In genomic region chr15:34182942-34183341, GRCh38 we compare ENCODE assay signal across 23 cellular contexts. TPM values are rescaled to one million over a fixed set of nuclear protein-coding genes. Genes with fewer than 3 reads are reported as not detected.
DNase-seq lines count a peak whose midpoint lies in the region; ATAC-seq and TF ChIP-seq lines count a peak whose summit lies in the region.
"Had no signal": no experiment of that assay in that cellular context is flagged by ENCODE, and none has a peak within 500 bp of the region (broad histone marks: within the 10 kb centered on the region; RNA-seq: fewer than 3 reads in every experiment).

No MANE protein-coding gene starts in this region.

- DNase-seq in ELF-1 (ENCODE audit: low read depth, low spot score), result peak; percentile 93
- DNase-seq in WTC11 (ENCODE audit: low spot score), result peak; percentile 22
- DNase-seq in foreskin keratinocyte, result peak in 1 of 2 donors; percentile 20
- peak; percentile 27 for DNase-seq in mucosa of gallbladder (ENCODE audit: low spot score)
- no peak for DNase-seq in A172 (ENCODE audit: low spot score)
- DNase-seq in NCI-H146 treated with DMSO at 0.1 percent for 48 hours (lab: John Stamatoyannopoulos, UW; ENCODE audit: unreplicated experiment), result no peak
- DNase-seq in NCI-H1417 (lab: John Stamatoyannopoulos, UW), result no peak
- DNase-seq in GM10266 (ENCODE audit: extremely low spot score), result no peak
- DNase-seq: activated CD4-positive, alpha-beta T cell treated with anti-CD3 and anti-CD28 coated beads, Interleukin-2, amount 50 U/mL, for 48 hours; activated gamma-delta T cell; CD8-positive, alpha-beta T cell; DND-41; esophagus squamous epithelium; glutamatergic neuron; immature natural killer cell; Kasumi-1; natural killer cell; NCI-H526 treated with DMSO at 0.1 percent for 48 hours; SJCRH30; spleen; stimulated activated CD8-positive, alpha-beta memory T cell treated with anti-CD3 and anti-CD28 coated beads, Interleukin-4, amount 100 ng/mL, for 48 hours had no signal

- peak; percentile 97 for ATAC-seq in WTC11
- ATAC-seq in foreskin keratinocyte, result peak; percentile 16
- ATAC-seq: CD8-positive, alpha-beta T cell; natural killer cell had no signal

- no peaks in the 10 kb centered on the region for H3K27me3 Mint-ChIP-seq in WTC11 (ENCODE audit: low read depth)
- H3K27me3 Mint-ChIP-seq: memory B cell had no signal

- H3K27me3 ChIP-seq in foreskin keratinocyte, result no peaks in the 10 kb centered on the region
- H3K27me3 ChIP-seq: esophagus squamous epithelium, SJCRH30, spleen had no signal

- H3K36me3 Mint-ChIP-seq in WTC11, result peaks cover 21% of the 10 kb centered on the region
- H3K36me3 Mint-ChIP-seq: natural killer cell had no signal

- CTCF ChIA-PET in WTC11 (lab: Charles Lee), result interaction anchor here (0.6 to 1.2 kb wide), 5 partner anchors 10 to 102 kb away, joined by 3 to 6 read pairs (median 3); no protein-coding TSS in a partner anchor

- no peaks in the 10 kb centered on the region for H3K4me1 ChIP-seq in foreskin keratinocyte
- H3K4me1 ChIP-seq: SJCRH30 had no signal

- POLR2A ChIA-PET in WTC11 (lab: Charles Lee), result no interaction called here

- peaks cover 14% of the 10 kb centered on the region for H3K4me1 Mint-ChIP-seq in WTC11

- H3K27ac ChIP-seq in foreskin keratinocyte, result no peak overlapping the region
- H3K27ac ChIP-seq: SJCRH30, spleen had no signal

- TF ChIP-seq CTCF in WTC11 (IDR thresholded peaks at IDR 0.05) (no peak), foreskin keratinocyte (conservative IDR thresholded peaks at IDR 0.05) (no peak), GM10266 (IDR thresholded peaks at IDR 0.05; ENCODE audit: control insufficient read depth, insufficient read depth, low read depth, missing control alignments) (no peak)

- peaks cover 24% of the 10 kb centered on the region for H3K9me3 Mint-ChIP-seq in WTC11
- H3K9me3 Mint-ChIP-seq: immature natural killer cell; memory B cell; natural killer cell; T-helper 1 cell treated with Interleukin-12 subunit alpha and Interleukin-12 subunit beta and Interleukin-4 antibody, amounts not matched to agents 30 μg/mL and 1 μg/mL, for 36 hours had no signal

- no peak overlapping the region for H3K4me3 Mint-ChIP-seq in WTC11
- H3K4me3 Mint-ChIP-seq: CD8-positive, alpha-beta T cell; immature natural killer cell; memory B cell; natural killer cell; T-helper 1 cell treated with Interleukin-12 subunit alpha and Interleukin-12 subunit beta and Interleukin-4 antibody, amounts not matched to agents 30 μg/mL and 1 μg/mL, for 36 hours had no signal

- no peak overlapping the region for H3K27ac Mint-ChIP-seq in WTC11
- H3K27ac Mint-ChIP-seq: CD8-positive, alpha-beta T cell; memory B cell; natural killer cell; T-helper 1 cell treated with Interleukin-12 subunit alpha and Interleukin-12 subunit beta and Interleukin-4 antibody, amounts not matched to agents 30 μg/mL and 1 μg/mL, for 36 hours had no signal

TF ChIP-seq in WTC11, 78 proteins besides CTCF, POLR2A, EP300 and RAD21 (continues in another document):
- TF ChIP-seq, protein P1, sequence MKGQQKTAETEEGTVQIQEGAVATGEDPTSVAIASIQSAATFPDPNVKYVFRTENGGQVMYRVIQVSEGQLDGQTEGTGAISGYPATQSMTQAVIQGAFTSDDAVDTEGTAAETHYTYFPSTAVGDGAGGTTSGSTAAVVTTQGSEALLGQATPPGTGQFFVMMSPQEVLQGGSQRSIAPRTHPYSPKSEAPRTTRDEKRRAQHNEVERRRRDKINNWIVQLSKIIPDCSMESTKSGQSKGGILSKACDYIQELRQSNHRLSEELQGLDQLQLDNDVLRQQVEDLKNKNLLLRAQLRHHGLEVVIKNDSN (CRISPR knock-in tag; IDR thresholded peaks at IDR 0.05), result no peak
- TF ChIP-seq RORB (CRISPR knock-in tag; IDR thresholded peaks at IDR 0.05) (no peak), IRF2 (CRISPR knock-in tag; IDR thresholded peaks at IDR 0.05; ENCODE audit: borderline replicate concordance, low read depth) (no peak), NFYB (CRISPR knock-in tag; conservative IDR thresholded peaks at IDR 0.05; ENCODE audit: low read depth) (no peak), SOX15 (CRISPR knock-in tag; IDR thresholded peaks at IDR 0.05) (no peak), ELF4 (CRISPR knock-in tag; IDR thresholded peaks at IDR 0.05; ENCODE audit: low read depth) (no peak), ZMAT4 (CRISPR knock-in tag; IDR thresholded peaks at IDR 0.05) (no peak), FOXK1 (CRISPR knock-in tag; IDR thresholded peaks at IDR 0.05) (no peak), GTF2I (CRISPR knock-in tag; conservative IDR thresholded peaks at IDR 0.05) (no peak), ZBTB21 (CRISPR knock-in tag; IDR thresholded peaks at IDR 0.05; ENCODE audit: borderline replicate concordance) (no peak)
- TF ChIP-seq, protein P2, sequence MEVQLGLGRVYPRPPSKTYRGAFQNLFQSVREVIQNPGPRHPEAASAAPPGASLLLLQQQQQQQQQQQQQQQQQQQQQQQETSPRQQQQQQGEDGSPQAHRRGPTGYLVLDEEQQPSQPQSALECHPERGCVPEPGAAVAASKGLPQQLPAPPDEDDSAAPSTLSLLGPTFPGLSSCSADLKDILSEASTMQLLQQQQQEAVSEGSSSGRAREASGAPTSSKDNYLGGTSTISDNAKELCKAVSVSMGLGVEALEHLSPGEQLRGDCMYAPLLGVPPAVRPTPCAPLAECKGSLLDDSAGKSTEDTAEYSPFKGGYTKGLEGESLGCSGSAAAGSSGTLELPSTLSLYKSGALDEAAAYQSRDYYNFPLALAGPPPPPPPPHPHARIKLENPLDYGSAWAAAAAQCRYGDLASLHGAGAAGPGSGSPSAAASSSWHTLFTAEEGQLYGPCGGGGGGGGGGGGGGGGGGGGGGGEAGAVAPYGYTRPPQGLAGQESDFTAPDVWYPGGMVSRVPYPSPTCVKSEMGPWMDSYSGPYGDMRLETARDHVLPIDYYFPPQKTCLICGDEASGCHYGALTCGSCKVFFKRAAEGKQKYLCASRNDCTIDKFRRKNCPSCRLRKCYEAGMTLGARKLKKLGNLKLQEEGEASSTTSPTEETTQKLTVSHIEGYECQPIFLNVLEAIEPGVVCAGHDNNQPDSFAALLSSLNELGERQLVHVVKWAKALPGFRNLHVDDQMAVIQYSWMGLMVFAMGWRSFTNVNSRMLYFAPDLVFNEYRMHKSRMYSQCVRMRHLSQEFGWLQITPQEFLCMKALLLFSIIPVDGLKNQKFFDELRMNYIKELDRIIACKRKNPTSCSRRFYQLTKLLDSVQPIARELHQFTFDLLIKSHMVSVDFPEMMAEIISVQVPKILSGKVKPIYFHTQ (CRISPR knock-in tag; IDR thresholded peaks at IDR 0.05), result no peak
- TF ChIP-seq, protein P3, sequence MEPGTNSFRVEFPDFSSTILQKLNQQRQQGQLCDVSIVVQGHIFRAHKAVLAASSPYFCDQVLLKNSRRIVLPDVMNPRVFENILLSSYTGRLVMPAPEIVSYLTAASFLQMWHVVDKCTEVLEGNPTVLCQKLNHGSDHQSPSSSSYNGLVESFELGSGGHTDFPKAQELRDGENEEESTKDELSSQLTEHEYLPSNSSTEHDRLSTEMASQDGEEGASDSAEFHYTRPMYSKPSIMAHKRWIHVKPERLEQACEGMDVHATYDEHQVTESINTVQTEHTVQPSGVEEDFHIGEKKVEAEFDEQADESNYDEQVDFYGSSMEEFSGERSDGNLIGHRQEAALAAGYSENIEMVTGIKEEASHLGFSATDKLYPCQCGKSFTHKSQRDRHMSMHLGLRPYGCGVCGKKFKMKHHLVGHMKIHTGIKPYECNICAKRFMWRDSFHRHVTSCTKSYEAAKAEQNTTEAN (CRISPR knock-in tag; IDR thresholded peaks at IDR 0.05), result no peak
- TF ChIP-seq, protein P4, sequence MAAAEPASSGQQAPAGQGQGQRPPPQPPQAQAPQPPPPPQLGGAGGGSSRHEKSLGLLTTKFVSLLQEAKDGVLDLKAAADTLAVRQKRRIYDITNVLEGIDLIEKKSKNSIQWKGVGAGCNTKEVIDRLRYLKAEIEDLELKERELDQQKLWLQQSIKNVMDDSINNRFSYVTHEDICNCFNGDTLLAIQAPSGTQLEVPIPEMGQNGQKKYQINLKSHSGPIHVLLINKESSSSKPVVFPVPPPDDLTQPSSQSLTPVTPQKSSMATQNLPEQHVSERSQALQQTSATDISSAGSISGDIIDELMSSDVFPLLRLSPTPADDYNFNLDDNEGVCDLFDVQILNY (CRISPR knock-in tag; IDR thresholded peaks at IDR 0.05), result no peak
- TF ChIP-seq, protein P5, sequence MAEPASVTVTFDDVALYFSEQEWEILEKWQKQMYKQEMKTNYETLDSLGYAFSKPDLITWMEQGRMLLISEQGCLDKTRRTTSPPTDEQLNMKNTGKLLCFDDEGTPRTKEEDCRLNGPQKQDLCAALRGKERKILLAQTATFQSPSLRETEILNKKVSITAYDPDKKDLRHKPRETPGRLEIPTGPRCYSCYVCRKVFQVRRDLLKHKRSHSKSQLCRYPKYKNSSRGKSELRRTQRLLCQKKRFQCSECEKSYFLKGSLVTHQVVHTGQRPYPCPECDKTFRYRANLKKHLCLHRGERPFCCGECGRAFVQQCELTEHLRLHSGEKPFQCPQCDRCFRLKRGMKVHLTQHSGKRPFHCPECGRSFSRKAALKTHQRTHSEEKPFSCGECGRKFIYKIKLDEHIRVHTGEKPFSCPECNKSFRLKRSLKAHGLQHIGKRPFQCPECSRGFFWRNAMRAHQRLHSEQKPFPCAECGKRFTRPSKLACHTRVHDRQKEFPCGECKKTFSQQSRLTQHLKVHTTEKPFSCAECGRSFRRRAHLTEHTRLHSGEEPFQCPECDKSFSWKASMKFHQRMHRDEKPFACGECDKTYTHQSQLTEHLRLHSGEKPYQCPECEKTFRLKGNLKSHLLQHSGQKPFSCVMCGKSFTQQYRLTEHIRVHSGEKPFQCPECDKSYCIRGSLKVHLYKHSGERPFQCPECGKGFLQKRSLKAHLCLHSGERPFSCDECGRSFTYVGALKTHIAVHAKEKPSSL (CRISPR knock-in tag; conservative IDR thresholded peaks at IDR 0.05), result no peak
- TF ChIP-seq, protein P6, sequence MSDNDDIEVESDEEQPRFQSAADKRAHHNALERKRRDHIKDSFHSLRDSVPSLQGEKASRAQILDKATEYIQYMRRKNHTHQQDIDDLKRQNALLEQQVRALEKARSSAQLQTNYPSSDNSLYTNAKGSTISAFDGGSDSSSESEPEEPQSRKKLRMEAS (CRISPR knock-in tag; IDR thresholded peaks at IDR 0.05), result no peak

RNA-seq across cellular contexts. Expression of gene KATNBL1, which starts 27.0 kb away (rescaled TPM):
- 41.8 to 45.8 TPM (median 43.2 TPM) in 3 replicates for total RNA-seq in WTC11 (2021)
- total RNA-seq in foreskin keratinocyte, result 40.5 and 46.2 TPM in 2 replicates
- polyA plus RNA-seq in foreskin keratinocyte, result 19.1 and 20.8 TPM in 2 replicates
- total RNA-seq in mucosa of gallbladder, result 30.4 TPM
- 48.9 and 49.8 TPM in 2 replicates for total RNA-seq in A172 (2014; rRNA removed; shearing (Covaris generic))

RNA-seq across cellular contexts. Expression of gene EMC4, which starts 41.9 kb away (rescaled TPM):
- total RNA-seq in WTC11 (2021), result 96.8 to 102 TPM (median 97.0 TPM) in 3 replicates
- total RNA-seq in foreskin keratinocyte, result 119 and 124 TPM in 2 replicates
- 146 and 150 TPM in 2 replicates for polyA plus RNA-seq in foreskin keratinocyte
- 96.5 TPM for total RNA-seq in mucosa of gallbladder
- 191 and 281 TPM in 2 replicates for total RNA-seq in A172 (2014; rRNA removed; shearing (Covaris generic))

Comparison
In these comparisons a context has a peak if more than half of its experiments do, and no peak if none do; other contexts are left out.
1. DNase-seq: peak in ELF-1 (single experiment), WTC11 (single experiment) and mucosa of gallbladder (single experiment); none in A172 (single experiment), NCI-H146 treated with DMSO at 0.1 percent for 48 hours (single experiment), NCI-H1417 (0 of 3) and GM10266 (single experiment).